Comparison of ENCODE assay signal across 24 cellular contexts in the genomic region with DNA sequence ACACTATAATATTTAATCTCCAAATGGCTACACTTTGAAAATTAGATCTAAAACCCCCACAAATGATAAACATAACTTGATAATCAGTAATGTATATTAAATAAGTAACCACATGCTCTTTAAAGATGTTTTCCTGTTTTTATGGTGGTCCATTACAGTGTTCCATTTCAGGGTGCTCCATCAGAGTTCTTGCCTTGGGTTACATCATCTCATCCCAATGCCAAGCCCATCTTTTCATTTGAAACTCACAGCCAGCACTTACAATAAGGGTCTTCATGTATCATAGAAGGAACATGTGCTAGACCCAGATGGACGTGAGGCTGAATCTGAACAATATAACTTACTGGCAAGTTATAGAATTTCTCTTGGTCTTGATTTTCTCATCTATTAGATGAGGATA.
"Had no signal": no experiment of that assay in that cellular context is flagged by ENCODE, and none has a peak within 500 bp of the region (broad histone marks: within the 10 kb centered on the region; RNA-seq: fewer than 3 reads in every experiment).

No MANE protein-coding gene starts in this region.

- H3K27me3 ChIP-seq: neural progenitor cell, right atrium auricular region, right lobe of liver, suprapubic skin, tibial artery, upper lobe of right lung had no signal

- H3K36me3 ChIP-seq: left ventricle myocardium inferior, neural progenitor cell, neutrophil, right atrium auricular region, right lobe of liver, suprapubic skin, thoracic aorta, tibial artery, upper lobe of right lung had no signal

- H3K27ac ChIP-seq: left ventricle myocardium inferior, neural progenitor cell, neutrophil, parathyroid adenoma, right atrium auricular region, right lobe of liver, suprapubic skin, thoracic aorta, tibial artery, upper lobe of right lung had no signal

- H2AFZ ChIP-seq: neural progenitor cell, parathyroid adenoma had no signal

- FAIRE-seq: urothelium cell line had no signal

- H3K79me2 ChIP-seq: parathyroid adenoma had no signal

- H3K4me3 ChIP-seq: left ventricle myocardium inferior, lung, neural progenitor cell, right atrium auricular region, right lobe of liver, suprapubic skin, thoracic aorta, tibial artery, upper lobe of right lung had no signal

- DNase-seq: islet precursor cell; left ventricle myocardium inferior; mesendoderm; naive B cell; natural killer cell; nephron progenitor cell; occipital lobe; right lobe of liver; stimulated activated CD4-positive, alpha-beta T cell treated with anti-CD3 and anti-CD28 coated beads, Interleukin-12 subunit alpha, Interleukin-12 subunit beta, amount 100 ng/mL, for 4 hours; stimulated activated CD4-positive, alpha-beta T cell treated with anti-CD3 and anti-CD28 coated beads, Interleukin-15, amount 100 ng/mL, for 24 hours; stimulated activated CD4-positive, alpha-beta T cell treated with anti-CD3 and anti-CD28 coated beads, Interleukin-2, amount 100 ng/mL, for 24 hours; stimulated activated CD4-positive, alpha-beta T cell treated with anti-CD3 and anti-CD28 coated beads, Interleukin-4, amount 100 ng/mL, for 1 hour; stimulated activated naive CD4-positive, alpha-beta T cell; tibial artery; trophoblast cell; upper lobe of right lung had no signal

- H3K4me2 ChIP-seq: neural progenitor cell had no signal

- H3K9me3 ChIP-seq: left ventricle myocardium inferior, neutrophil, right atrium auricular region, right lobe of liver, suprapubic skin, thoracic aorta, tibial artery, upper lobe of right lung had no signal

- H3K4me1 ChIP-seq: left ventricle myocardium inferior, neural progenitor cell, parathyroid adenoma, right atrium auricular region, right lobe of liver, suprapubic skin, upper lobe of right lung had no signal

- ATAC-seq: natural killer cell, right lobe of liver, upper lobe of right lung had no signal

- H3K9ac ChIP-seq: neural progenitor cell, parathyroid adenoma had no signal
